In genomic region chr2:236533343-236533742, GRCh38 we compare ENCODE assay signal across 31 cellular contexts. TPM values are rescaled to one million over a fixed set of nuclear protein-coding genes. Genes with fewer than 3 reads are reported as not detected.
"Had no signal": no experiment of that assay in that cellular context is flagged by ENCODE, and none has a peak within 500 bp of the region (broad histone marks: within the 10 kb centered on the region; RNA-seq: fewer than 3 reads in every experiment).

No MANE protein-coding gene starts in this region.

- H3K4me1 ChIP-seq: colonic mucosa, esophagus muscularis mucosa, foreskin keratinocyte, gastrocnemius medialis had no signal

- H3K27me3 ChIP-seq: colonic mucosa, esophagus muscularis mucosa, esophagus squamous epithelium, gastrocnemius medialis, gastroesophageal sphincter, heart left ventricle, heart right ventricle had no signal

- H3K9me3 Mint-ChIP-seq: dendritic cell treated with granulocyte-macrophage colony-stimulating factor and Interleukin-4, amounts not matched to agents 40 ng/mL and 50 ng/mL, for 4 days; effector memory CD8-positive, alpha-beta T cell; endodermal cell had no signal

- H3K4me3 Mint-ChIP-seq: dendritic cell treated with granulocyte-macrophage colony-stimulating factor and Interleukin-4, amounts not matched to agents 40 ng/mL and 50 ng/mL, for 4 days; effector memory CD8-positive, alpha-beta T cell; endodermal cell had no signal

- DNase-seq: colonic mucosa; cortex of kidney; dermis blood vessel endothelial cell; dorsolateral prefrontal cortex; effector CD4-positive, alpha-beta T cell; effector CD8-positive, alpha-beta T cell; effector memory CD4-positive, alpha-beta T cell; effector memory CD8-positive, alpha-beta T cell; endodermal cell; erythroblast; esophagus squamous epithelium; foreskin fibroblast; foreskin keratinocyte; foreskin melanocyte; gastrocnemius medialis; glutamatergic neuron; head of caudate nucleus; heart left ventricle; heart right ventricle had no signal

- FAIRE-seq: colon, endometrium, endothelial cell of umbilical vein, frontal cortex had no signal

- H3K36me3 ChIP-seq: colonic mucosa, esophagus muscularis mucosa, esophagus squamous epithelium, gastrocnemius medialis, gastroesophageal sphincter, heart left ventricle, heart right ventricle had no signal

- H3K27me3 Mint-ChIP-seq: effector memory CD8-positive, alpha-beta T cell had no signal

- H3K9me3 ChIP-seq: colonic mucosa, esophagus muscularis mucosa, esophagus squamous epithelium, gastrocnemius medialis, gastroesophageal sphincter, heart left ventricle, heart right ventricle had no signal

- H3K27ac Mint-ChIP-seq: dendritic cell treated with granulocyte-macrophage colony-stimulating factor and Interleukin-4, amounts not matched to agents 40 ng/mL and 50 ng/mL, for 4 days; effector memory CD8-positive, alpha-beta T cell; endodermal cell had no signal

- H3K27ac ChIP-seq: colonic mucosa, coronary artery, dorsolateral prefrontal cortex, epithelial cell of prostate, esophagus muscularis mucosa, esophagus squamous epithelium, foreskin keratinocyte, gastrocnemius medialis, gastroesophageal sphincter, heart left ventricle, heart right ventricle had no signal

- H3K4me3 ChIP-seq: colonic mucosa, coronary artery, dorsolateral prefrontal cortex, esophagus muscularis mucosa, esophagus squamous epithelium, gastrocnemius medialis, gastroesophageal sphincter, heart left ventricle, heart right ventricle had no signal

- ATAC-seq: effector memory CD8-positive, alpha-beta T cell; esophagus mucosa; foreskin keratinocyte; gastrocnemius medialis; gastroesophageal sphincter; heart left ventricle; heart right ventricle had no signal

RNA-seq across cellular contexts. Expression of gene ACKR3, which starts 36.3 kb away (rescaled TPM):
- total RNA-seq: epithelial cell of proximal tubule, fibroblast of villous mesenchyme had no signal
